Comparison of ENCODE assay signal across 20 cellular contexts in the genomic region with DNA sequence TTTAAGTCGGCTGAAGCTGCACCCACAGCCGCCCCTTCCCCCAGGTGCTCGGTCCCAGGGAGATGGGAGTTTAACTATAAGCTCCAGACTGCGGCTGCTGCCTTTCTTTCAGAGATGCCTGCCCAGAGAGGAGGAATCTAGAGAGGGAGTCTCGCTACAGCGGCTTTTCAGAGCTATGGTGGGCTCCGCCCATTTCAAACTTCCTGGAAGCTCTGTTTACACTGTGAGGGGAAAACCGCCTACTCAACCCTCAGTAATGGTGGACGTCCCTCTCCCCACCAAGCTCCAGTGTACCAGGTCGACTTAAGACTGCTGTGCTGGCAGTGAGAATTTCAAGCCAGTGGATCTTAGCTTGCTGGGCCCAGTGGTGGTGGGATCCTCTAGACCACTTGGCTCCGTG.
DNase-seq lines count a peak whose midpoint lies in the region; ATAC-seq, FAIRE-seq and TF ChIP-seq lines count a peak whose summit lies in the region.
"Had no signal": no experiment of that assay in that cellular context is flagged by ENCODE, and none has a peak within 500 bp of the region (broad histone marks: within the 10 kb centered on the region; RNA-seq: fewer than 3 reads in every experiment).

No MANE protein-coding gene starts in this region.

- no peak overlapping the region for H3K9ac ChIP-seq in H1 (replicated peaks in 1 of 4; ENCODE audit: extremely low read depth in 1 of 4, low read depth in 3 of 4, low read length in 3 of 4)

- no peak overlapping the region for H3K56ac ChIP-seq in H1 (replicated peaks; ENCODE audit: insufficient read length, low read depth, low read length)

- no peak overlapping the region for H3K23ac ChIP-seq in H1 (ENCODE audit: insufficient read length)

- H2AK5ac ChIP-seq in H1 (ENCODE audit: low read depth, low read length): no peak overlapping the region

- H3K23me2 ChIP-seq in H1 (ENCODE audit: low read depth, low read length): no peaks in the 10 kb centered on the region

- H2BK20ac ChIP-seq in H1 (ENCODE audit: low read length): no peak overlapping the region

- H3K4ac ChIP-seq in H1 (replicated peaks; ENCODE audit: insufficient read length, low read depth, low read length): no peak overlapping the region

- H2BK12ac ChIP-seq in H1 (ENCODE audit: low read depth, low read length): peak overlapping the region; percentile 39; the same call in 1 of the 2 replicates

- H2BK15ac ChIP-seq in H1 (ENCODE audit: low read length): no peak overlapping the region

- H4K8ac ChIP-seq in H1 (ENCODE audit: extremely low read depth, insufficient read depth, low read length): peak overlapping the region; percentile 77; the same call in 1 of the 2 replicates

- H3K14ac ChIP-seq in H1 (ENCODE audit: insufficient read length): no peak overlapping the region

- no peak overlapping the region for H2BK5ac ChIP-seq in H1 (ENCODE audit: low read depth, low read length)

- FAIRE-seq in H1 (lab: Jason Lieb, UNC) (no peak), urothelium cell line (lab: Jason Lieb, UNC) (peak; percentile 13)
- FAIRE-seq: G401.6, GM12878, RCC 7860 had no signal

- TF ChIP-seq RAD21 in H1 (IDR thresholded peaks at IDR 0.05 in 1 of 2, conservative IDR thresholded peaks at IDR 0.05 in 1 of 2; ENCODE audit: low read depth in 2 of 2, low read length in 2 of 2): no peak

- H2BK120ac ChIP-seq in H1 (replicated peaks; ENCODE audit: low read depth, low read length): no peak overlapping the region

- H2AFZ ChIP-seq in H1 (ENCODE audit: low read length): peak overlapping the region; percentile 93

- no peaks in the 10 kb centered on the region for H3K27me3 ChIP-seq in H1 (replicated peaks in 1 of 4; ENCODE audit: control insufficient read depth in 3 of 4, extremely low read depth in 1 of 4, insufficient read depth in 3 of 4, low read length in 3 of 4)

- no peak for TF ChIP-seq POLR2A in H1 (IDR thresholded peaks at IDR 0.05; ENCODE audit: control extremely low read depth in 1 of 2, low read depth in 2 of 2, low read length in 2 of 2)

- CTCF ChIA-PET in H1 (lab: Charles Lee; ENCODE audit: partially characterized antibody): interaction anchor here (1.0 to 1.4 kb wide), 4 partner anchors 8 to 61 kb away, joined by 3 to 5 read pairs (median 4); no protein-coding TSS in a partner anchor

- H3K4me3 ChIP-seq in GM12865 (ENCODE audit: low read depth, low read length) (no peak overlapping the region), H1 (ENCODE audit: extremely low read depth in 1 of 4, insufficient read depth in 2 of 4, low read depth in 3 of 4, low read length in 4 of 4) (no peak overlapping the region)
- H3K4me3 ChIP-seq: GM12878 had no signal

- H3K79me2 ChIP-seq in H1 (ENCODE audit: control insufficient read depth in 1 of 2, insufficient read depth in 2 of 2, low read length in 2 of 2): no peaks in the 10 kb centered on the region

- peak overlapping the region; percentile 19; the same call in 1 of the 2 replicates for H3K18ac ChIP-seq in H1 (ENCODE audit: extremely low read depth, low read length)

- H3K36me3 ChIP-seq in H1 (ENCODE audit: control insufficient read depth in 2 of 4, insufficient read depth in 4 of 4, low read length in 3 of 4): no peaks in the 10 kb centered on the region

- POLR2A ChIA-PET in H1 (lab: Charles Lee; ENCODE audit: partially characterized antibody): no interaction called here

- no peak overlapping the region for H3K27ac ChIP-seq in H1 (ENCODE audit: low read depth, low read length)
- H3K27ac ChIP-seq in substantia nigra (ENCODE audit: low read depth, low read length, poor library complexity, severe bottlenecking): no peak overlapping the region

- no peaks in the 10 kb centered on the region for H3K79me1 ChIP-seq in H1 (ENCODE audit: low read depth, low read length)

- ATAC-seq in Right ventricle myocardium inferior: no peak
- ATAC-seq: GM12878, SK-N-SH treated with all-trans-retinoic acid at 6 μM for 48 hours had no signal

- no peak overlapping the region for H3K4me2 ChIP-seq in H1 (ENCODE audit: insufficient read depth in 1 of 2, low read depth in 2 of 2, low read length in 2 of 2)

- intact Hi-C loops in Right ventricle myocardium inferior (cut with DNase I): no loop called here

- no peak overlapping the region for H4K5ac ChIP-seq in H1 (ENCODE audit: insufficient read length, low read depth, low read length)

- TF ChIP-seq CTCF in GM12865 (IDR thresholded peaks at IDR 0.05; ENCODE audit: insufficient read depth, low read depth, low read length, missing control alignments) (no peak), H1 (IDR thresholded peaks at IDR 0.05; ENCODE audit: control extremely low read depth in 1 of 3, insufficient read depth in 1 of 3, low read depth in 1 of 3, low read length in 3 of 3) (no peak)

- 87% methylated on average over 8 of the region's 11 CpGs; no CpG with 5 or more reads in 1 of the 2 experiments for WGBS in H1 (ENCODE audit: extremely low coverage in 1 of 2, insufficient coverage in 1 of 2, insufficient read length in 1 of 2, insufficient replicate concordance in 2 of 2, low coverage in 1 of 2, low lambda C conversion rate in 2 of 2, missing lambda C conversion rate in 1 of 2), 2 experiments

- H4K91ac ChIP-seq in H1 (replicated peaks; ENCODE audit: insufficient read length, low read length): no peak overlapping the region

- H3K4me1 ChIP-seq in H1 (replicated peaks in 1 of 4; ENCODE audit: control insufficient read depth in 3 of 4, insufficient read depth in 4 of 4, low read length in 3 of 4): peaks cover 0 to 3% (median 0%) of the 10 kb centered on the region in 4 experiments; a peak in 2 of 7 replicates

- H3K9me3 ChIP-seq in H1 (ENCODE audit: insufficient read depth in 2 of 2, low read depth in 1 of 2, low read length in 1 of 2): no peaks in the 10 kb centered on the region

- DNase-seq in GM12865 (ENCODE audit: low read depth) (peak; percentile 37), NCI-H748 (lab: John Stamatoyannopoulos, UW; ENCODE audit: unreplicated experiment) (peak; percentile 58), H1 (ENCODE audit: low read depth in 1 of 2, low spot score in 2 of 2) (no peak), urothelium cell line (ENCODE audit: low spot score) (no peak), NCI-H1694 treated with DMSO at 0.1 percent for 48 hours (lab: John Stamatoyannopoulos, UW) (no peak), Right ventricle myocardium inferior (ENCODE audit: missing footprints) (no peak), substantia nigra (lab: John Stamatoyannopoulos, UW) (no peak)
- DNase-seq: CD4-positive, CD25-positive, alpha-beta regulatory T cell; Karpas-422; NCI-H1105 treated with DMSO at 0.1 percent for 48 hours; NCI-H1930; NCI-H2171; NCI-H446 treated with DMSO at 0.1 percent for 48 hours; NCI-H774; SHP77 treated with DMSO at 0.1 percent for 48 hours; T-helper 1 cell had no signal

- H4K20me1 ChIP-seq in H1 (replicated peaks in 1 of 2; ENCODE audit: control insufficient read depth in 1 of 2, insufficient read depth in 2 of 2, low read length in 2 of 2): no peaks in the 10 kb centered on the region

- no peak for TF ChIP-seq EP300 in H1 (IDR thresholded peaks at IDR 0.05; ENCODE audit: borderline replicate concordance in 1 of 2, low read depth in 2 of 2, low read length in 2 of 2)

TF ChIP-seq in H1, 55 proteins besides CTCF, POLR2A, EP300 and RAD21 (continues in another document):
- no peak for TF ChIP-seq SUZ12 (IDR thresholded peaks at IDR 0.05; ENCODE audit: low read length)
- TF ChIP-seq SIRT6 (IDR thresholded peaks at IDR 0.05; ENCODE audit: low read length): no peak

Comparison
In these comparisons a context has a peak if more than half of its experiments do, and no peak if none do; other contexts are left out.
1. DNase-seq: peak in GM12865 (single experiment) and NCI-H748 (single experiment); none in H1 (0 of 2), urothelium cell line (single experiment), NCI-H1694 treated with DMSO at 0.1 percent for 48 hours (single experiment), Right ventricle myocardium inferior (single experiment) and substantia nigra (0 of 49).